Comparison of ENCODE assay signal across 8 cellular contexts in the genomic region with DNA sequence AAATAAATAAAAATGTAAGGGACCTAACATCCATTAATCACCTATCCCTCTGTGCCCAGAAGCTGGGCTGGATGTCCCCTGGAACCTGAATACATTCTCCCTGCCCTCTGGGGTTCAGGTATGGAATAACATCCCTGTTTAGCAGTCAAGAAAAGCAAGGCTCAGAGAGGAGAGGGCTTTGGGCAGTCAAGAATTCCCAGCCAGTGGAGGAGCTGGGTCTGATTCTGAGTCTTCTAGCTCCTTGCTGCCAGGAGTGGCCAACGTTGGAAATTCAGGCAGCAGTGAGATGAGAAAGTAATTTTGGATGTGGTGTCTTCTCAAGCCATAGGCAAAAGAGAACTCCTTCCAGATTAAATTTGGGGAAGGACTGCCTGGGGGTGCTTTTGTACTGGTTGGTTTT. TPM values are rescaled to one million over a fixed set of nuclear protein-coding genes. Genes with fewer than 3 reads are reported as not detected.
A peak's percentile ranks its signal among the peaks of the same experiment; 100 is the strongest.
DNase-seq lines count a peak whose midpoint lies in the region; ATAC-seq and TF ChIP-seq lines count a peak whose summit lies in the region.

No MANE protein-coding gene starts in this region.

- peak in 2 of 4 donors; percentile 12 to 19 for ATAC-seq in right lobe of liver
- ATAC-seq in GM19328 (IDR thresholded peaks at IDR 0.05; ENCODE audit: unreplicated experiment) = no peak
- ATAC-seq in naive thymus-derived CD8-positive, alpha-beta T cell = no peak

- H3K36me3 Mint-ChIP-seq in naive thymus-derived CD8-positive, alpha-beta T cell = no peaks in the 10 kb centered on the region

- no peak overlapping the region for H3K27ac Mint-ChIP-seq in naive thymus-derived CD8-positive, alpha-beta T cell

- TF ChIP-seq POLR2A in right lobe of liver (IDR thresholded peaks at IDR 0.05) (no peak), stomach (IDR thresholded peaks at IDR 0.05) (no peak)

- whole genome bisulfite sequencing in right lobe of liver (ENCODE audit: insufficient coverage, low coverage, low lambda C conversion rate, missing lambda C conversion rate) = 0% methylated on average over 1 of the region's 1 CpG
- 0 to 5% (median 0%) methylated on average over 1 of the region's 1 CpG for WGBS in stomach, 5 donors

- H3K9me3 ChIP-seq in right lobe of liver (no peaks in the 10 kb centered on the region), stomach (no peaks in the 10 kb centered on the region)

- TF ChIP-seq CTCF in astrocyte of the spinal cord (IDR thresholded peaks at IDR 0.05; ENCODE audit: low read depth, low read length) = peak; percentile 50
- TF ChIP-seq CTCF in right lobe of liver (IDR thresholded peaks at IDR 0.05) = peak in 3 of 4 donors; percentile 17
- TF ChIP-seq CTCF in stomach (IDR thresholded peaks at IDR 0.05) = peak in 1 of 7 experiments; percentile 22

- peak overlapping the region in 1 of 10 donors; percentile 48 for H3K4me3 Mint-ChIP-seq in naive thymus-derived CD8-positive, alpha-beta T cell

- H3K27me3 ChIP-seq in right lobe of liver = peaks cover 0 to 14% of the 10 kb centered on the region in 2 donors
- H3K27me3 ChIP-seq in stomach = peaks cover 0 to 69% (median 35%) of the 10 kb centered on the region in 3 donors

- H3K4me3 ChIP-seq in astrocyte of the spinal cord (ENCODE audit: low read depth, low read length) (no peak overlapping the region), right lobe of liver (no peak overlapping the region), stomach (no peak overlapping the region)

- DNase-seq in DMS 273 treated with DMSO at 0.1 percent for 48 hours (lab: John Stamatoyannopoulos, UW) (peak; percentile 46), Kasumi-1 (lab: John Stamatoyannopoulos, UW) (peak; percentile 58 to 61), astrocyte of the spinal cord (ENCODE audit: low read depth, low spot score) (peak; percentile 36), right lobe of liver (no peak), stomach (no peak)
- DNase-seq in activated CD4-positive, CD25-positive, alpha-beta regulatory T cell treated with anti-CD3 and anti-CD28 coated beads, Interleukin-2, amount 50 U/mL, for 72 hours = no peak
- no peak for DNase-seq in naive thymus-derived CD8-positive, alpha-beta T cell

- no peaks in the 10 kb centered on the region for H3K9me3 Mint-ChIP-seq in naive thymus-derived CD8-positive, alpha-beta T cell

- no peaks in the 10 kb centered on the region for H3K36me3 ChIP-seq in right lobe of liver
- H3K36me3 ChIP-seq in stomach = no peaks in the 10 kb centered on the region

- intact Hi-C loops in right lobe of liver (cut with DNase I) (loop anchor here in 1 of 2 donors (10.0 kb wide), 1 partner anchor 284 kb away; no protein-coding TSS in a partner anchor), stomach (cut with DNase I; ENCODE audit: low total_unique reads) (no loop called here)

- H3K4me1 ChIP-seq in right lobe of liver = peaks cover 0 to 10% (median 0%) of the 10 kb centered on the region in 4 donors
- peaks cover 9 to 28% (median 16%) of the 10 kb centered on the region in 4 donors for H3K4me1 ChIP-seq in stomach

- H3K4me1 Mint-ChIP-seq in naive thymus-derived CD8-positive, alpha-beta T cell = peaks cover 14 to 38% (median 25%) of the 10 kb centered on the region in 4 donors

- in situ Hi-C loops in astrocyte of the spinal cord (cut with HindIII; ENCODE audit: low sequenced_read_pairs) = no loop called here

- POLR2A ChIA-PET in naive thymus-derived CD8-positive, alpha-beta T cell (lab: Charles Lee) = interaction anchor here (0.7 to 2.7 kb wide), 5 partner anchors 28 to 104 kb away, joined by 3 to 18 read pairs (median 4); a partner anchor contains a TSS

- no peak overlapping the region for H3K27ac ChIP-seq in right lobe of liver
- no peak overlapping the region for H3K27ac ChIP-seq in stomach

- TF ChIP-seq EP300 in stomach (IDR thresholded peaks at IDR 0.05) = no peak

- H3K27me3 Mint-ChIP-seq in naive thymus-derived CD8-positive, alpha-beta T cell = peaks cover 21 to 39% (median 32%) of the 10 kb centered on the region in 5 donors

RNA-seq across cellular contexts. Expression of a gene that starts 42.6 kb away (rescaled TPM):
- 10 to 100 TPM in 5 of 6 experiments, 1 to 10 TPM in 1; 9.3 to 17.5 (median 13.9) TPM for total RNA-seq in right lobe of liver
- total RNA-seq in stomach = 10 to 100 TPM in 4 of 5 donors, 1 to 10 TPM in 1; 5.2 to 29.6 (median 26.1) TPM
- polyA plus RNA-seq in stomach = 1 to 10 TPM; 5.8 to 8.4 (median 6.4) TPM
- 10 to 100 TPM; 56.4 to 57.2 TPM for total RNA-seq in naive thymus-derived CD8-positive, alpha-beta T cell
- polyA plus RNA-seq in naive thymus-derived CD8-positive, alpha-beta T cell = 10 to 100 TPM; 28.1 to 45.0 (median 35.8) TPM

Comparison
In these comparisons a context has a peak if more than half of its experiments do, and no peak if none do; other contexts are left out.
1. DNase-seq: peak in DMS 273 treated with DMSO at 0.1 percent for 48 hours (single experiment), Kasumi-1 (2 of 2) and astrocyte of the spinal cord (single experiment); none in right lobe of liver (0 of 3), activated CD4-positive, CD25-positive, alpha-beta regulatory T cell treated with anti-CD3 and anti-CD28 coated beads, Interleukin-2, amount 50 U/mL, for 72 hours (single experiment), stomach (single experiment) and naive thymus-derived CD8-positive, alpha-beta T cell (0 of 10).